In the genomic region with DNA sequence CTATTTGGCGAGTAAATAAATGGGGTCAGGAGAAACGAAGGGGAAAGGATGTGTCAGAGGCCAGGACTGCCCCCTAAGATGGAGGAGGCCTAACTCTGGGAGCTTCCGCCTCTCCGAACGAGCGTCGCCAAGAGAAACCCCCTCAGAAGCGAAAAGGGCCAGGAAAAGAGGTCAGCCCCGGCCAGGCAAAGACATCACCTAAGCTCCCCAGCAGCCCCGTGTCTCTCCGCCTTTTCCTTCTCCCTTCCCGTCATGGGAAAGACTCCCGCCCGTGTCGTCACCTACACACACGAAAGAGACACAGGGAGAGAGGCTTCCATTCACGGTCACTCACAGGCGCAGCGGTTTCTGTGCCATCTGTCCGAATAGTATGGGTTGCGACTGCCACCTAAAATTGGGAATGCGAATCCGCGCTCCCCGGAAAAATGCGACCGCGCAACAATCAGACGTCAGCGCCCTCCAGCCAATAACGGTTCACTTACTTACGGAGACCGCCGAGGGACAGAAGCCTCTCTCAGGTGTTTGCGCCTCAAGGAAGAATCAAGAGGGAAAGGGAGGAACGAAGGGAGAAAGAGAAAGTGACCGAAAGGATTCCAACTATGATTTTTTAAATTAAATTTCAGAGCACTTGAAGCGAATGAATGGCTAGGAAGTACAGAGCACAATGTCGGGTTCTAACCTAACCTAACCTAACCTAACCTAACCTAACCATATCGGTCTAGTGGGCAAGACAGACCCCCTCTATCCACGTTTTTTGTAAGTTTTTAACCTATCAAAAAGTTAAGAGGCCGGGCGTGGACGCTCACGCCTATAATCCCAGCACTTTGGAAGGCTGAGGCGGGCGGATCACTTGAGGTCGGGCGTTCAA, we compare ENCODE assay signal across 1 cellular context.
A peak's percentile ranks its signal among the peaks of the same experiment; 100 is the strongest.
TF ChIP-seq lines count a peak whose summit lies in the region.

Gene CWF19L1 (minus strand): TSS at position 402 of the 868 bp plus-strand sequence. CDS start 45 bp downstream, at position 357.

TF ChIP-seq in K562, 482 proteins besides CTCF, POLR2A, EP300 and RAD21 (continued from another document and continues in another):
- TF ChIP-seq CUX1 (CRISPR knock-in tag; IDR thresholded peaks at IDR 0.05) (no peak), MNT (conservative IDR thresholded peaks at IDR 0.05) (peak; percentile 48 to 72), KDM5B (IDR thresholded peaks at IDR 0.05; ENCODE audit: insufficient replicate concordance, low read depth, low read length) (peak; percentile 45), CBX3 (IDR thresholded peaks at IDR 0.05; ENCODE audit: borderline replicate concordance in 1 of 2, low read length in 2 of 2) (no peak), NBN (IDR thresholded peaks at IDR 0.05; ENCODE audit: low read depth) (no peak), CBX2 (IDR thresholded peaks at IDR 0.05; ENCODE audit: insufficient read depth, low read length, poor library complexity, severe bottlenecking) (no peak), ILK (tag; IDR thresholded peaks at IDR 0.05; ENCODE audit: borderline replicate concordance, low read depth) (no peak), FUS (optimal IDR thresholded peaks at IDR 0.05; ENCODE audit: low read depth, low read length) (no peak), NCOA6 (IDR thresholded peaks at IDR 0.05) (no peak), JUND (IDR thresholded peaks at IDR 0.05; ENCODE audit: borderline replicate concordance, low read depth, low read length) (0 out of 2 replicates have a peak, but pooled peaks have one; percentile 13), JUND (tag; IDR thresholded peaks at IDR 0.05; ENCODE audit: borderline replicate concordance, low read depth, low read length) (no peak; the same call in 2 of the 3 replicates), FOXJ2 (tag; IDR thresholded peaks at IDR 0.05) (no peak), MLLT1 (IDR thresholded peaks at IDR 0.05) (peak in 1 of 2 experiments; percentile 94; a peak in 2 of 4 replicates), SAFB (IDR thresholded peaks at IDR 0.05; ENCODE audit: borderline replicate concordance, low read depth, low read length) (no peak), SRSF7 (optimal IDR thresholded peaks at IDR 0.05; ENCODE audit: low read depth, low read length) (no peak), CBX8 (IDR thresholded peaks at IDR 0.05; ENCODE audit: borderline replicate concordance, extremely low read depth, low read depth, low read length, poor library complexity, severe bottlenecking) (no peak), RB1 (IDR thresholded peaks at IDR 0.05; ENCODE audit: low read depth) (peak; percentile 42; the same call in 1 of the 2 replicates), PRPF4 (IDR thresholded peaks at IDR 0.05; ENCODE audit: insufficient read depth, low read depth, low read length, poor library complexity, severe bottlenecking) (no peak), KLF16 (IDR thresholded peaks at IDR 0.05) (0 out of 2 replicates have a peak, but pooled peaks have one; percentile 43), HMG20B (CRISPR knock-in tag; IDR thresholded peaks at IDR 0.05) (no peak), SMC3 (conservative IDR thresholded peaks at IDR 0.05; ENCODE audit: insufficient read depth, low read depth, low read length) (no peak), ZNF707 (CRISPR knock-in tag; conservative IDR thresholded peaks at IDR 0.05) (no peak), MECOM (CRISPR knock-in tag; IDR thresholded peaks at IDR 0.05) (no peak), TGIF2 (CRISPR knock-in tag; IDR thresholded peaks at IDR 0.05) (no peak), HNRNPH1 (optimal IDR thresholded peaks at IDR 0.05; ENCODE audit: low read depth, low read length) (no peak), ZNF717 (CRISPR knock-in tag; IDR thresholded peaks at IDR 0.05) (no peak), GATAD2B (IDR thresholded peaks at IDR 0.05; ENCODE audit: borderline replicate concordance) (no peak), NFE2 (IDR thresholded peaks at IDR 0.05; ENCODE audit: low read depth) (no peak), ARHGAP35 (IDR thresholded peaks at IDR 0.05; ENCODE audit: partially characterized antibody) (no peak), KHSRP (IDR thresholded peaks at IDR 0.05) (peak; percentile 25; the same call in 1 of the 2 replicates), CREB3 (tag; conservative IDR thresholded peaks at IDR 0.05; ENCODE audit: low read depth) (no peak), SMAD4 (CRISPR knock-in tag; conservative IDR thresholded peaks at IDR 0.05) (no peak), ZFP36 (IDR thresholded peaks at IDR 0.05; ENCODE audit: low read depth, low read length, partially characterized antibody) (no peak), FIP1L1 (IDR thresholded peaks at IDR 0.05; ENCODE audit: low read depth, low read length, poor library complexity, severe bottlenecking) (no peak), ZNF561 (CRISPR knock-in tag; conservative IDR thresholded peaks at IDR 0.05) (no peak), TOE1 (IDR thresholded peaks at IDR 0.05; ENCODE audit: borderline replicate concordance) (peak; percentile 83), TOE1 (CRISPR knock-in tag; IDR thresholded peaks at IDR 0.05; ENCODE audit: borderline replicate concordance, low read depth) (no peak), POLR2G (IDR thresholded peaks at IDR 0.05; ENCODE audit: low read depth, low read length) (0 out of 2 replicates have a peak, but pooled peaks have one; percentile 24), CHD1 (IDR thresholded peaks at IDR 0.05; ENCODE audit: low read length) (no peak), HNRNPK (IDR thresholded peaks at IDR 0.05; ENCODE audit: low read depth, low read length, poor library complexity, severe bottlenecking) (no peak)
- TF ChIP-seq, protein P1, sequence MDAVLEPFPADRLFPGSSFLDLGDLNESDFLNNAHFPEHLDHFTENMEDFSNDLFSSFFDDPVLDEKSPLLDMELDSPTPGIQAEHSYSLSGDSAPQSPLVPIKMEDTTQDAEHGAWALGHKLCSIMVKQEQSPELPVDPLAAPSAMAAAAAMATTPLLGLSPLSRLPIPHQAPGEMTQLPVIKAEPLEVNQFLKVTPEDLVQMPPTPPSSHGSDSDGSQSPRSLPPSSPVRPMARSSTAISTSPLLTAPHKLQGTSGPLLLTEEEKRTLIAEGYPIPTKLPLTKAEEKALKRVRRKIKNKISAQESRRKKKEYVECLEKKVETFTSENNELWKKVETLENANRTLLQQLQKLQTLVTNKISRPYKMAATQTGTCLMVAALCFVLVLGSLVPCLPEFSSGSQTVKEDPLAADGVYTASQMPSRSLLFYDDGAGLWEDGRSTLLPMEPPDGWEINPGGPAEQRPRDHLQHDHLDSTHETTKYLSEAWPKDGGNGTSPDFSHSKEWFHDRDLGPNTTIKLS (IDR thresholded peaks at IDR 0.05; ENCODE audit: borderline replicate concordance, low read depth), result 0 out of 2 replicates have a peak, but pooled peaks have one; percentile 17
- TF ChIP-seq, protein P2, sequence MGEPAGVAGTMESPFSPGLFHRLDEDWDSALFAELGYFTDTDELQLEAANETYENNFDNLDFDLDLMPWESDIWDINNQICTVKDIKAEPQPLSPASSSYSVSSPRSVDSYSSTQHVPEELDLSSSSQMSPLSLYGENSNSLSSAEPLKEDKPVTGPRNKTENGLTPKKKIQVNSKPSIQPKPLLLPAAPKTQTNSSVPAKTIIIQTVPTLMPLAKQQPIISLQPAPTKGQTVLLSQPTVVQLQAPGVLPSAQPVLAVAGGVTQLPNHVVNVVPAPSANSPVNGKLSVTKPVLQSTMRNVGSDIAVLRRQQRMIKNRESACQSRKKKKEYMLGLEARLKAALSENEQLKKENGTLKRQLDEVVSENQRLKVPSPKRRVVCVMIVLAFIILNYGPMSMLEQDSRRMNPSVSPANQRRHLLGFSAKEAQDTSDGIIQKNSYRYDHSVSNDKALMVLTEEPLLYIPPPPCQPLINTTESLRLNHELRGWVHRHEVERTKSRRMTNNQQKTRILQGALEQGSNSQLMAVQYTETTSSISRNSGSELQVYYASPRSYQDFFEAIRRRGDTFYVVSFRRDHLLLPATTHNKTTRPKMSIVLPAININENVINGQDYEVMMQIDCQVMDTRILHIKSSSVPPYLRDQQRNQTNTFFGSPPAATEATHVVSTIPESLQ (CRISPR knock-in tag; IDR thresholded peaks at IDR 0.05), result no peak
- TF ChIP-seq, protein P3, sequence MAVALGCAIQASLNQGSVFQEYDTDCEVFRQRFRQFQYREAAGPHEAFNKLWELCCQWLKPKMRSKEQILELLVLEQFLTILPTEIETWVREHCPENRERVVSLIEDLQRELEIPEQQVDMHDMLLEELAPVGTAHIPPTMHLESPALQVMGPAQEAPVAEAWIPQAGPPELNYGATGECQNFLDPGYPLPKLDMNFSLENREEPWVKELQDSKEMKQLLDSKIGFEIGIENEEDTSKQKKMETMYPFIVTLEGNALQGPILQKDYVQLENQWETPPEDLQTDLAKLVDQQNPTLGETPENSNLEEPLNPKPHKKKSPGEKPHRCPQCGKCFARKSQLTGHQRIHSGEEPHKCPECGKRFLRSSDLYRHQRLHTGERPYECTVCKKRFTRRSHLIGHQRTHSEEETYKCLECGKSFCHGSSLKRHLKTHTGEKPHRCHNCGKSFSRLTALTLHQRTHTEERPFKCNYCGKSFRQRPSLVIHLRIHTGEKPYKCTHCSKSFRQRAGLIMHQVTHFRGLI (CRISPR knock-in tag; IDR thresholded peaks at IDR 0.05), result no peak
- TF ChIP-seq, protein P4, sequence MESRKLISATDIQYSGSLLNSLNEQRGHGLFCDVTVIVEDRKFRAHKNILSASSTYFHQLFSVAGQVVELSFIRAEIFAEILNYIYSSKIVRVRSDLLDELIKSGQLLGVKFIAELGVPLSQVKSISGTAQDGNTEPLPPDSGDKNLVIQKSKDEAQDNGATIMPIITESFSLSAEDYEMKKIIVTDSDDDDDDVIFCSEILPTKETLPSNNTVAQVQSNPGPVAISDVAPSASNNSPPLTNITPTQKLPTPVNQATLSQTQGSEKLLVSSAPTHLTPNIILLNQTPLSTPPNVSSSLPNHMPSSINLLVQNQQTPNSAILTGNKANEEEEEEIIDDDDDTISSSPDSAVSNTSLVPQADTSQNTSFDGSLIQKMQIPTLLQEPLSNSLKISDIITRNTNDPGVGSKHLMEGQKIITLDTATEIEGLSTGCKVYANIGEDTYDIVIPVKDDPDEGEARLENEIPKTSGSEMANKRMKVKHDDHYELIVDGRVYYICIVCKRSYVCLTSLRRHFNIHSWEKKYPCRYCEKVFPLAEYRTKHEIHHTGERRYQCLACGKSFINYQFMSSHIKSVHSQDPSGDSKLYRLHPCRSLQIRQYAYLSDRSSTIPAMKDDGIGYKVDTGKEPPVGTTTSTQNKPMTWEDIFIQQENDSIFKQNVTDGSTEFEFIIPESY (CRISPR knock-in tag; IDR thresholded peaks at IDR 0.05), result no peak
